In the genomic region with DNA sequence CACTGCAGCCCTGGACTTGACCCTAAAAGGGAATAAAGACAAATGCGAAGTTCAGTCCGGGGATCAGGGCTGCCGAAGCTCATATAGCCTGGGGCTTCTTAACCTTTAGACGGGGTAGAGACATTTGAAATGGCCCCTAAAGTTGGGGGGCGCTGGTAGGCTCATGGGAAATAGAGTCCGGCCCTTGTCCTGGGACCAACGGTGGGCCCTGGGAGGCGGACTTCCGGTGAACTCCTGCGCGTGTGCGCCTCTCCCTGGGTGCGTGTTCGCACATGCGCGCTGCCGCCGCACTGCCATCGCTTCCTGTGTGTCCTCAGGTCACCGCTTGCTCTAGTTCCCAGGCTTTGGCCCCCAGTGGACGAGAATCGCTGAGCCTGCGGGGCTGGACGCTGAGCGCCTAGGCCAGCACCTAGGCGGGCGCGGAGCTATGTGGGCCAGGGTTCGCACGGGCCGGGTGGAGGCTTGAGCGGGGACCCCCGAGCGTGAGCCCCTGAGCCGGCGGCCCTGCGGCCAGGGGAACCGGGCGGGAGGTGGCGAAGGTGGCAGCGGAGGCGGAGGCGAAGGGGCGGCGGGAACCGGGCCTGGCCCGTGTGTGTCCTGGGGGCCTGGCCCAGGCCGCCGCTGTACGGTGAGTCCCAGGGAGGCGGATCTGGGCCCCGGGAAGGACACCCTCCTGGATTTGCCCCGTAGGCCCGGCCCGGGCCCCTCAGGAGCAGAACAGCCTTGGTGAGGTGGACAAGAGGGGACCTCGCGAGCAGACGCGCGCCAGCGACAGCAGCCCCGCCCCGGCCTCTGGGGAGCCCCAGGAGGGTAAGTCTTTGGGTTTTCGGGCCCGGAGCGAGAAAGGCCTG, we compare ENCODE assay signal across 1 cellular context.
TF ChIP-seq lines count a peak whose summit lies in the region.

No MANE protein-coding gene starts in this region.

TF ChIP-seq in A549, 52 proteins besides CTCF, POLR2A, EP300 and RAD21 (continued from another document):
- TF ChIP-seq, protein P1, sequence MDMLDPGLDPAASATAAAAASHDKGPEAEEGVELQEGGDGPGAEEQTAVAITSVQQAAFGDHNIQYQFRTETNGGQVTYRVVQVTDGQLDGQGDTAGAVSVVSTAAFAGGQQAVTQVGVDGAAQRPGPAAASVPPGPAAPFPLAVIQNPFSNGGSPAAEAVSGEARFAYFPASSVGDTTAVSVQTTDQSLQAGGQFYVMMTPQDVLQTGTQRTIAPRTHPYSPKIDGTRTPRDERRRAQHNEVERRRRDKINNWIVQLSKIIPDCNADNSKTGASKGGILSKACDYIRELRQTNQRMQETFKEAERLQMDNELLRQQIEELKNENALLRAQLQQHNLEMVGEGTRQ (IDR thresholded peaks at IDR 0.05), result no peak
- TF ChIP-seq, protein P2, sequence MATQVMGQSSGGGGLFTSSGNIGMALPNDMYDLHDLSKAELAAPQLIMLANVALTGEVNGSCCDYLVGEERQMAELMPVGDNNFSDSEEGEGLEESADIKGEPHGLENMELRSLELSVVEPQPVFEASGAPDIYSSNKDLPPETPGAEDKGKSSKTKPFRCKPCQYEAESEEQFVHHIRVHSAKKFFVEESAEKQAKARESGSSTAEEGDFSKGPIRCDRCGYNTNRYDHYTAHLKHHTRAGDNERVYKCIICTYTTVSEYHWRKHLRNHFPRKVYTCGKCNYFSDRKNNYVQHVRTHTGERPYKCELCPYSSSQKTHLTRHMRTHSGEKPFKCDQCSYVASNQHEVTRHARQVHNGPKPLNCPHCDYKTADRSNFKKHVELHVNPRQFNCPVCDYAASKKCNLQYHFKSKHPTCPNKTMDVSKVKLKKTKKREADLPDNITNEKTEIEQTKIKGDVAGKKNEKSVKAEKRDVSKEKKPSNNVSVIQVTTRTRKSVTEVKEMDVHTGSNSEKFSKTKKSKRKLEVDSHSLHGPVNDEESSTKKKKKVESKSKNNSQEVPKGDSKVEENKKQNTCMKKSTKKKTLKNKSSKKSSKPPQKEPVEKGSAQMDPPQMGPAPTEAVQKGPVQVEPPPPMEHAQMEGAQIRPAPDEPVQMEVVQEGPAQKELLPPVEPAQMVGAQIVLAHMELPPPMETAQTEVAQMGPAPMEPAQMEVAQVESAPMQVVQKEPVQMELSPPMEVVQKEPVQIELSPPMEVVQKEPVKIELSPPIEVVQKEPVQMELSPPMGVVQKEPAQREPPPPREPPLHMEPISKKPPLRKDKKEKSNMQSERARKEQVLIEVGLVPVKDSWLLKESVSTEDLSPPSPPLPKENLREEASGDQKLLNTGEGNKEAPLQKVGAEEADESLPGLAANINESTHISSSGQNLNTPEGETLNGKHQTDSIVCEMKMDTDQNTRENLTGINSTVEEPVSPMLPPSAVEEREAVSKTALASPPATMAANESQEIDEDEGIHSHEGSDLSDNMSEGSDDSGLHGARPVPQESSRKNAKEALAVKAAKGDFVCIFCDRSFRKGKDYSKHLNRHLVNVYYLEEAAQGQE (IDR thresholded peaks at IDR 0.05), result no peak
- TF ChIP-seq FOXS1 (CRISPR knock-in tag; IDR thresholded peaks at IDR 0.05), result no peak
- TF ChIP-seq, protein P3, sequence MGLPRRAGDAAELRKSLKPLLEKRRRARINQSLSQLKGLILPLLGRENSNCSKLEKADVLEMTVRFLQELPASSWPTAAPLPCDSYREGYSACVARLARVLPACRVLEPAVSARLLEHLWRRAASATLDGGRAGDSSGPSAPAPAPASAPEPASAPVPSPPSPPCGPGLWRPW (IDR thresholded peaks at IDR 0.05), result no peak
- no peak for TF ChIP-seq RARB (CRISPR knock-in tag; IDR thresholded peaks at IDR 0.05)
- TF ChIP-seq RFX5 (IDR thresholded peaks at IDR 0.05), result no peak
- no peak for TF ChIP-seq SREBF2 (IDR thresholded peaks at IDR 0.05)
- TF ChIP-seq, protein P4, sequence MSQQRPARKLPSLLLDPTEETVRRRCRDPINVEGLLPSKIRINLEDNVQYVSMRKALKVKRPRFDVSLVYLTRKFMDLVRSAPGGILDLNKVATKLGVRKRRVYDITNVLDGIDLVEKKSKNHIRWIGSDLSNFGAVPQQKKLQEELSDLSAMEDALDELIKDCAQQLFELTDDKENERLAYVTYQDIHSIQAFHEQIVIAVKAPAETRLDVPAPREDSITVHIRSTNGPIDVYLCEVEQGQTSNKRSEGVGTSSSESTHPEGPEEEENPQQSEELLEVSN (IDR thresholded peaks at IDR 0.05; ENCODE audit: borderline replicate concordance, low read depth), result peak; percentile 72
- TF ChIP-seq ZC3H11A (IDR thresholded peaks at IDR 0.05), result no peak
- peak; percentile 96 for TF ChIP-seq PHF8 (IDR thresholded peaks at IDR 0.05; ENCODE audit: borderline replicate concordance, low read depth)
- TF ChIP-seq RCOR1 (IDR thresholded peaks at IDR 0.05; ENCODE audit: low read depth, low read length), result no peak
- TF ChIP-seq JUNB (IDR thresholded peaks at IDR 0.05), result no peak
- no peak for TF ChIP-seq EHMT2 (IDR thresholded peaks at IDR 0.05; ENCODE audit: low read depth)
- no peak for TF ChIP-seq EHF (CRISPR knock-in tag; IDR thresholded peaks at IDR 0.05)
- no peak for TF ChIP-seq NPAS2 (CRISPR knock-in tag; IDR thresholded peaks at IDR 0.05; ENCODE audit: borderline replicate concordance)
- TF ChIP-seq CEBPB (IDR thresholded peaks at IDR 0.05), result no peak
- no peak for TF ChIP-seq MAZ (IDR thresholded peaks at IDR 0.05; ENCODE audit: borderline replicate concordance, low read depth, low read length)
- TF ChIP-seq TP53 (CRISPR knock-in tag; IDR thresholded peaks at IDR 0.05), result no peak; the same call in 1 of the 2 replicates
- TF ChIP-seq KDM5A (IDR thresholded peaks at IDR 0.05), result no peak
- TF ChIP-seq CBX2 (IDR thresholded peaks at IDR 0.05; ENCODE audit: borderline replicate concordance, low read depth), result no peak
- TF ChIP-seq HOXB5 (CRISPR knock-in tag; IDR thresholded peaks at IDR 0.05), result no peak
- TF ChIP-seq, protein P5, sequence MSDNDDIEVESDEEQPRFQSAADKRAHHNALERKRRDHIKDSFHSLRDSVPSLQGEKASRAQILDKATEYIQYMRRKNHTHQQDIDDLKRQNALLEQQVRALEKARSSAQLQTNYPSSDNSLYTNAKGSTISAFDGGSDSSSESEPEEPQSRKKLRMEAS (IDR thresholded peaks at IDR 0.05), result peak; percentile 90
- TF ChIP-seq TFCP2L1 (CRISPR knock-in tag; IDR thresholded peaks at IDR 0.05), result no peak
- TF ChIP-seq HOXA7 (CRISPR knock-in tag; IDR thresholded peaks at IDR 0.05), result no peak
- no peak for TF ChIP-seq FOSB (CRISPR knock-in tag; IDR thresholded peaks at IDR 0.05)
- TF ChIP-seq, protein P6, sequence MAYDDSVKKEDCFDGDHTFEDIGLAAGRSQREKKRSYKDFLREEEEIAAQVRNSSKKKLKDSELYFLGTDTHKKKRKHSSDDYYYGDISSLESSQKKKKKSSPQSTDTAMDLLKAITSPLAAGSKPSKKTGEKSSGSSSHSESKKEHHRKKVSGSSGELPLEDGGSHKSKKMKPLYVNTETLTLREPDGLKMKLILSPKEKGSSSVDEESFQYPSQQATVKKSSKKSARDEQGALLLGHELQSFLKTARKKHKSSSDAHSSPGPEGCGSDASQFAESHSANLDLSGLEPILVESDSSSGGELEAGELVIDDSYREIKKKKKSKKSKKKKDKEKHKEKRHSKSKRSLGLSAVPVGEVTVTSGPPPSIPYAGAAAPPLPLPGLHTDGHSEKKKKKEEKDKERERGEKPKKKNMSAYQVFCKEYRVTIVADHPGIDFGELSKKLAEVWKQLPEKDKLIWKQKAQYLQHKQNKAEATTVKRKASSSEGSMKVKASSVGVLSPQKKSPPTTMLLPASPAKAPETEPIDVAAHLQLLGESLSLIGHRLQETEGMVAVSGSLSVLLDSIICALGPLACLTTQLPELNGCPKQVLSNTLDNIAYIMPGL (CRISPR knock-in tag; IDR thresholded peaks at IDR 0.05; ENCODE audit: borderline replicate concordance), result peak; percentile 47; the same call in 1 of the 2 replicates
- TF ChIP-seq, protein P7, sequence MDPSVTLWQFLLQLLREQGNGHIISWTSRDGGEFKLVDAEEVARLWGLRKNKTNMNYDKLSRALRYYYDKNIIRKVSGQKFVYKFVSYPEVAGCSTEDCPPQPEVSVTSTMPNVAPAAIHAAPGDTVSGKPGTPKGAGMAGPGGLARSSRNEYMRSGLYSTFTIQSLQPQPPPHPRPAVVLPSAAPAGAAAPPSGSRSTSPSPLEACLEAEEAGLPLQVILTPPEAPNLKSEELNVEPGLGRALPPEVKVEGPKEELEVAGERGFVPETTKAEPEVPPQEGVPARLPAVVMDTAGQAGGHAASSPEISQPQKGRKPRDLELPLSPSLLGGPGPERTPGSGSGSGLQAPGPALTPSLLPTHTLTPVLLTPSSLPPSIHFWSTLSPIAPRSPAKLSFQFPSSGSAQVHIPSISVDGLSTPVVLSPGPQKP (IDR thresholded peaks at IDR 0.05; ENCODE audit: low read depth, low read length), result peak; percentile 40; the same call in 1 of the 2 replicates
- no peak for TF ChIP-seq NR3C1 (IDR thresholded peaks at IDR 0.05)
- no peak for TF ChIP-seq CBX8 (IDR thresholded peaks at IDR 0.05)
- peak; percentile 51 to 64; a peak in 4 of 5 replicates for TF ChIP-seq JUN (IDR thresholded peaks at IDR 0.05)
- TF ChIP-seq, protein P8, sequence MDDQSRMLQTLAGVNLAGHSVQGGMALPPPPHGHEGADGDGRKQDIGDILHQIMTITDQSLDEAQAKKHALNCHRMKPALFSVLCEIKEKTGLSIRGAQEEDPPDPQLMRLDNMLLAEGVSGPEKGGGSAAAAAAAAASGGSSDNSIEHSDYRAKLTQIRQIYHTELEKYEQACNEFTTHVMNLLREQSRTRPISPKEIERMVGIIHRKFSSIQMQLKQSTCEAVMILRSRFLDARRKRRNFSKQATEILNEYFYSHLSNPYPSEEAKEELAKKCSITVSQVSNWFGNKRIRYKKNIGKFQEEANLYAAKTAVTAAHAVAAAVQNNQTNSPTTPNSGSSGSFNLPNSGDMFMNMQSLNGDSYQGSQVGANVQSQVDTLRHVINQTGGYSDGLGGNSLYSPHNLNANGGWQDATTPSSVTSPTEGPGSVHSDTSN (IDR thresholded peaks at IDR 0.05), result no peak
- no peak for TF ChIP-seq HDAC2 (IDR thresholded peaks at IDR 0.05)
- peak; percentile 13 for TF ChIP-seq MAFK (IDR thresholded peaks at IDR 0.05; ENCODE audit: partially characterized antibody)
- TF ChIP-seq SMC3 (IDR thresholded peaks at IDR 0.05), result no peak
- TF ChIP-seq KDM1A (IDR thresholded peaks at IDR 0.05; ENCODE audit: low read depth), result no peak
- no peak for TF ChIP-seq ZNF302 (CRISPR knock-in tag; IDR thresholded peaks at IDR 0.05)
- TF ChIP-seq ZSCAN20 (CRISPR knock-in tag; IDR thresholded peaks at IDR 0.05), result no peak
- no peak for TF ChIP-seq ESRRA (IDR thresholded peaks at IDR 0.05; ENCODE audit: borderline replicate concordance, low read length)
- no peak for TF ChIP-seq GATA3 (IDR thresholded peaks at IDR 0.05; ENCODE audit: borderline replicate concordance)
- no peak for TF ChIP-seq HEYL (CRISPR knock-in tag; IDR thresholded peaks at IDR 0.05)
- TF ChIP-seq MYC (IDR thresholded peaks at IDR 0.05; ENCODE audit: borderline replicate concordance, low read length), result no peak; the same call in 1 of the 2 replicates
- no peak for TF ChIP-seq NFE2L2 (conservative IDR thresholded peaks at IDR 0.05; ENCODE audit: low read length)
- TF ChIP-seq CHD2 (IDR thresholded peaks at IDR 0.05; ENCODE audit: low read length, partially characterized antibody), result no peak
